Comparison of ENCODE assay signal across 28 cellular contexts in the genomic region with DNA sequence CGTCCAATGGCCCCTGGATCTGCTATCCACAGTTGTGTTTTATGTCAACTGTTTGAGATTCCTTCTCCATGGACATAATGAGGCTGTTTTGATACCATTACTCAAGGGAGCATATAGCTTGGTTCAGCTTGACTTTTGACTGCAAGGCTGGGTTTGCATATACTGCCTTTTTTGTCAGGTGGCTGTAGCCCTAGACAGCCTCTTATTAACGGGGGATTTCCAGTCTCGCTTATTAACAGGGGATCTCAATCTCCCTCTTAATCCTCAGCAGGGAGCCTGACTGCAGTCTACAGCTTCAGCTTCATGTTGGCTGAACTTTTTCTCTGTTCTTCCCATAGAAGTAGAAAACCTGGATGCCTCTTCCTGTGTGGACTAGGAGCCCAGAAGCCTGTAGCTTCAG.
DNase-seq lines count a peak whose midpoint lies in the region; ATAC-seq and TF ChIP-seq lines count a peak whose summit lies in the region.
"Had no signal": no experiment of that assay in that cellular context is flagged by ENCODE, and none has a peak within 500 bp of the region (broad histone marks: within the 10 kb centered on the region; RNA-seq: fewer than 3 reads in every experiment).

No MANE protein-coding gene starts in this region.

- WGBS in spleen, 5 donors, result 73 to 95% (median 81%) methylated on average over 3 of the region's 3 CpGs
- 85 to 89% methylated on average over 3 of the region's 3 CpGs for WGBS in upper lobe of left lung, 2 donors

- no peaks in the 10 kb centered on the region for H3K27me3 ChIP-seq in spleen (replicated peaks in 1 of 7)
- H3K27me3 ChIP-seq in upper lobe of left lung, result no peaks in the 10 kb centered on the region
- H3K27me3 ChIP-seq: gastroesophageal sphincter, hepatocyte, transverse colon had no signal

- no peak overlapping the region for H3K27ac Mint-ChIP-seq in activated T-helper 17 cell treated with anti-CD3 and anti-CD28 coated beads, Interleukin-2, amount 50 U/mL, for 72 hours
- H3K27ac Mint-ChIP-seq: activated CD8-positive, alpha-beta T cell treated with anti-CD3 and anti-CD28 coated beads for 36 hours; activated naive CD8-positive, alpha-beta T cell treated with anti-CD3 and anti-CD28 coated beads, Interleukin-2, amount 10 ng/mL, durations not matched to agents 7 days and 5 days; GM23338; HFFc6; T-helper 1 cell treated with Interleukin-12 subunit alpha and Interleukin-12 subunit beta and Interleukin-4 antibody, amounts not matched to agents 30 μg/mL and 1 μg/mL, for 36 hours had no signal

- DNase-seq in GM13977 (ENCODE audit: low spot score), result peak; percentile 13
- peak; percentile 55 for DNase-seq in NAMALWA (ENCODE audit: low spot score)
- DNase-seq in spleen, result no peak
- DNase-seq in upper lobe of left lung, result no peak
- no peak for DNase-seq in SHP77 (lab: John Stamatoyannopoulos, UW)
- DNase-seq: activated CD4-positive, alpha-beta T cell treated with anti-CD3 and anti-CD28 coated beads for 1 hour; activated CD8-positive, alpha-beta T cell treated with anti-CD3 and anti-CD28 coated beads for 36 hours; activated naive CD8-positive, alpha-beta T cell treated with anti-CD3 and anti-CD28 coated beads, Interleukin-2, amount 10 ng/mL, durations not matched to agents 7 days and 5 days; Calu3; dermis blood vessel endothelial cell; DND-41; HFFc6; NCI-H2081 treated with DMSO at 0.1 percent for 48 hours; NCI-H345; SK-N-SH; stimulated activated CD4-positive, alpha-beta T cell treated with anti-CD3 and anti-CD28 coated beads, Interleukin-1b, Interleukin-23, amount 100 ng/mL, for 48 hours; stimulated activated CD8-positive, alpha-beta memory T cell treated with anti-CD3 and anti-CD28 coated beads, Interleukin-4, amount 100 ng/mL, for 48 hours; transverse colon had no signal

- H3K4me3 Mint-ChIP-seq in activated T-helper 17 cell treated with anti-CD3 and anti-CD28 coated beads, Interleukin-2, amount 50 U/mL, for 72 hours, result no peak overlapping the region
- H3K4me3 Mint-ChIP-seq: activated CD8-positive, alpha-beta T cell treated with anti-CD3 and anti-CD28 coated beads for 36 hours; activated naive CD8-positive, alpha-beta T cell treated with anti-CD3 and anti-CD28 coated beads, Interleukin-2, amount 10 ng/mL, durations not matched to agents 7 days and 5 days; CD14-positive monocyte; GM23338; HFFc6; neural crest cell; T-helper 1 cell treated with Interleukin-12 subunit alpha and Interleukin-12 subunit beta and Interleukin-4 antibody, amounts not matched to agents 30 μg/mL and 1 μg/mL, for 36 hours had no signal

- H3K9me3 ChIP-seq in spleen (peaks cover 0 to 9% (median 2%) of the 10 kb centered on the region in 8 donors), upper lobe of left lung (no peaks in the 10 kb centered on the region)

- intact Hi-C loops in spleen (cut with DNase I; ENCODE audit: low total_unique reads), result no loop called here

- no peak for TF ChIP-seq EP300 in upper lobe of left lung (IDR thresholded peaks at IDR 0.05)

- H3K36me3 ChIP-seq in spleen (no peaks in the 10 kb centered on the region), upper lobe of left lung (no peaks in the 10 kb centered on the region)
- H3K36me3 ChIP-seq: gastroesophageal sphincter, transverse colon had no signal

- H3K9me3 Mint-ChIP-seq in activated T-helper 17 cell treated with anti-CD3 and anti-CD28 coated beads, Interleukin-2, amount 50 U/mL, for 72 hours, result no peaks in the 10 kb centered on the region
- H3K9me3 Mint-ChIP-seq: activated naive CD8-positive, alpha-beta T cell treated with anti-CD3 and anti-CD28 coated beads, Interleukin-2, amount 10 ng/mL, durations not matched to agents 7 days and 5 days had no signal

- no peak for TF ChIP-seq CTCF in GM13977 (IDR thresholded peaks at IDR 0.05; ENCODE audit: extremely low read depth, insufficient read depth, missing control alignments)
- TF ChIP-seq CTCF in spleen (IDR thresholded peaks at IDR 0.05 in 8 of 11, conservative IDR thresholded peaks at IDR 0.05 in 3 of 11), result no peak
- TF ChIP-seq CTCF in upper lobe of left lung (IDR thresholded peaks at IDR 0.05), result no peak

- H3K36me3 Mint-ChIP-seq in activated T-helper 17 cell treated with anti-CD3 and anti-CD28 coated beads, Interleukin-2, amount 50 U/mL, for 72 hours (ENCODE audit: low read depth), result no peaks in the 10 kb centered on the region
- H3K36me3 Mint-ChIP-seq: activated naive CD8-positive, alpha-beta T cell treated with anti-CD3 and anti-CD28 coated beads, Interleukin-2, amount 10 ng/mL, durations not matched to agents 7 days and 5 days; CD14-positive monocyte had no signal

- H3K4me1 ChIP-seq in spleen (peaks cover 17 to 23% (median 21%) of the 10 kb centered on the region in 6 donors), upper lobe of left lung (peaks cover 0 to 22% (median 5%) of the 10 kb centered on the region in 4 donors)
- H3K4me1 ChIP-seq: parathyroid adenoma had no signal

- H3K27me3 Mint-ChIP-seq in activated T-helper 17 cell treated with anti-CD3 and anti-CD28 coated beads, Interleukin-2, amount 50 U/mL, for 72 hours, result peaks cover 35% of the 10 kb centered on the region

- TF ChIP-seq POLR2A in spleen (IDR thresholded peaks at IDR 0.05) (no peak), upper lobe of left lung (IDR thresholded peaks at IDR 0.05) (no peak)

- no peak overlapping the region for H3K4me3 ChIP-seq in spleen
- H3K4me3 ChIP-seq in upper lobe of left lung, result no peak overlapping the region
- H3K4me3 ChIP-seq: gastroesophageal sphincter, GM23338, hepatocyte, K562, transverse colon had no signal

- H3K4me1 Mint-ChIP-seq in activated T-helper 17 cell treated with anti-CD3 and anti-CD28 coated beads, Interleukin-2, amount 50 U/mL, for 72 hours, result no peaks in the 10 kb centered on the region
- H3K4me1 Mint-ChIP-seq: activated naive CD8-positive, alpha-beta T cell treated with anti-CD3 and anti-CD28 coated beads, Interleukin-2, amount 10 ng/mL, durations not matched to agents 7 days and 5 days; neural crest cell had no signal

- ATAC-seq in GM19463 (IDR thresholded peaks at IDR 0.05; ENCODE audit: unreplicated experiment) (peak; percentile 66), upper lobe of left lung (ENCODE audit: low FRiP score in 2 of 2) (no peak)
- no peak for ATAC-seq in activated T-helper 17 cell treated with anti-CD3 and anti-CD28 coated beads, Interleukin-2, amount 50 U/mL, for 72 hours (replicated peaks)
- ATAC-seq: activated CD8-positive, alpha-beta T cell treated with anti-CD3 and anti-CD28 coated beads for 36 hours; gastroesophageal sphincter; GM23338; K562 had no signal

- H3K27ac ChIP-seq in spleen, result peak overlapping the region in 6 of 8 donors; percentile 5 to 53 (median 28)
- no peak overlapping the region for H3K27ac ChIP-seq in upper lobe of left lung
- H3K27ac ChIP-seq: gastroesophageal sphincter, hepatocyte, parathyroid adenoma, transverse colon had no signal

- in situ Hi-C loops in GM13977 (cut with MboI; ENCODE audit: low pct_unique_long_range_greater_than_20kb, low sequenced_read_pairs, unreplicated experiment), result no loop called here

Comparison
In these comparisons a context has a peak if more than half of its experiments do, and no peak if none do; other contexts are left out.
1. DNase-seq: peak in GM13977 (single experiment) and NAMALWA (single experiment); none in spleen (single experiment), upper lobe of left lung (0 of 2) and SHP77 (0 of 2).
2. H3K27ac ChIP-seq: peak in spleen (6 of 8); none in upper lobe of left lung (0 of 4).